Comparison of ENCODE assay signal across 12 cellular contexts in the genomic region with DNA sequence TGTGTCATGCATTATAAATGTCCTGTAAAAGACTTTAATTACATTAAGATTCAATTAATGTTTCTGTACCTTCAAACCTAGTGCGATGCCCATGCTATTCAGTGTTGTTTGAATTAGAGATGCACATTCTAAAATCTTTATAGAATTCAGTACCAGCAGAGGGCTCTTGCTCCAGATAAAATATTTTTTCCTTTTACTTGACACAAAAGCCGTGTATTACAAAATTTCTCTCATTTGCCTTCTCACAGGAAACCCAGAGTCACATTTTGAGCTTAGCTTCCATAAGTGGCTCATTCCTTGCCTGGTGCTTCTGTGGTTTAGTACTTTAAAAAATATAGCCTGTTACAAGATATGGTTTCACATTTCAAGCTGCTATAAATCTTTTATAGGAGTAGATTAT.
DNase-seq lines count a peak whose midpoint lies in the region; ATAC-seq and TF ChIP-seq lines count a peak whose summit lies in the region.
"Had no signal": no experiment of that assay in that cellular context is flagged by ENCODE, and none has a peak within 500 bp of the region (broad histone marks: within the 10 kb centered on the region; RNA-seq: fewer than 3 reads in every experiment).

No MANE protein-coding gene starts in this region.

- H3K4ac ChIP-seq in trophoblast cell (ENCODE audit: low read depth, low read length), result no peak overlapping the region

- no peaks in the 10 kb centered on the region for H3K9me3 ChIP-seq in left ventricle myocardium inferior (replicated peaks)
- no peaks in the 10 kb centered on the region for H3K9me3 ChIP-seq in aorta (ENCODE audit: control insufficient read depth, low read length)
- H3K9me3 ChIP-seq in trophoblast cell (ENCODE audit: insufficient read depth, low read depth, low read length), result no peaks in the 10 kb centered on the region
- H3K9me3 ChIP-seq: body of pancreas, mucosa of descending colon had no signal

- peak; percentile 21 for TF ChIP-seq CTCF in left ventricle myocardium inferior (IDR thresholded peaks at IDR 0.05; ENCODE audit: borderline replicate concordance)
- TF ChIP-seq CTCF in foreskin keratinocyte (conservative IDR thresholded peaks at IDR 0.05), result peak; percentile 49

- no peak for TF ChIP-seq POLR2A in GM18505 (IDR thresholded peaks at IDR 0.05; ENCODE audit: borderline replicate concordance, extremely low read depth, insufficient read depth, insufficient read length)

- H3K14ac ChIP-seq in trophoblast cell (ENCODE audit: low read length), result no peak overlapping the region

- in situ Hi-C loops in SK-MEL-5 (cut with HindIII; ENCODE audit: low pct_unique_long_range_greater_than_20kb, low sequenced_read_pairs), result no loop called here

- intact Hi-C loops in left ventricle myocardium inferior (cut with micrococcal nuclease) (no loop called here), left cardiac atrium (cut with DNase I) (no loop called here), aorta (cut with DNase I) (no loop called here)

- H3K27me3 ChIP-seq in left ventricle myocardium inferior (ENCODE audit: low read depth) (peaks cover 7% of the 10 kb centered on the region), foreskin keratinocyte (no peaks in the 10 kb centered on the region), aorta (ENCODE audit: control insufficient read depth in 1 of 2, insufficient read depth in 2 of 2, low read length in 1 of 2) (peaks cover 0 to 2% of the 10 kb centered on the region in 2 donors), trophoblast cell (ENCODE audit: insufficient read depth, low read length) (no peaks in the 10 kb centered on the region)
- H3K27me3 ChIP-seq: body of pancreas had no signal

- no peak overlapping the region for H4K12ac ChIP-seq in trophoblast cell (ENCODE audit: low read depth, low read length)

- H3K79me2 ChIP-seq in trophoblast cell (ENCODE audit: control insufficient read depth, insufficient read depth, low read length, poor library complexity), result no peaks in the 10 kb centered on the region

- H2BK5ac ChIP-seq in trophoblast cell (ENCODE audit: low read depth, low read length, poor library complexity), result no peak overlapping the region

- H4K91ac ChIP-seq in trophoblast cell (ENCODE audit: low read depth, low read length), result no peak overlapping the region

- H3K9ac ChIP-seq in trophoblast cell (ENCODE audit: low read length), result no peak overlapping the region

- 25 to 34% methylated on average over 2 of the region's 2 CpGs for WGBS in aorta, 2 donors
- no CpG with 5 or more reads among the region's 2 CpGs for WGBS in trophoblast cell (ENCODE audit: extremely low coverage, insufficient coverage, insufficient read length)

- H2BK12ac ChIP-seq in trophoblast cell (ENCODE audit: low read length), result no peak overlapping the region

- H3K36me3 ChIP-seq in left ventricle myocardium inferior (no peaks in the 10 kb centered on the region), aorta (ENCODE audit: control insufficient read depth in 1 of 2, insufficient read depth in 2 of 2, low read length in 1 of 2) (no peaks in the 10 kb centered on the region), trophoblast cell (ENCODE audit: control insufficient read depth in 1 of 2, insufficient read depth in 2 of 2, low read length in 2 of 2) (no peaks in the 10 kb centered on the region)

- ATAC-seq in left cardiac atrium, result no peak
- no peak for ATAC-seq in foreskin keratinocyte
- peak; percentile 41 for ATAC-seq in aorta (ENCODE audit: low FRiP score)
- ATAC-seq in GM18505 (IDR thresholded peaks at IDR 0.05; ENCODE audit: unreplicated experiment), result no peak
- ATAC-seq: body of pancreas, mucosa of descending colon had no signal

- no peak overlapping the region for H2BK120ac ChIP-seq in trophoblast cell (ENCODE audit: insufficient read depth, low read length, poor library complexity)

- no peak overlapping the region for H3K18ac ChIP-seq in trophoblast cell (ENCODE audit: low read length)

- no peak overlapping the region for H4K8ac ChIP-seq in trophoblast cell (ENCODE audit: low read depth, low read length)

- no peak overlapping the region for H3K4me3 ChIP-seq in left ventricle myocardium inferior
- H3K4me3 ChIP-seq in aorta (ENCODE audit: low read length in 2 of 2), result no peak overlapping the region
- H3K4me3 ChIP-seq in trophoblast cell (ENCODE audit: low read depth, low read length), result no peak overlapping the region
- H3K4me3 ChIP-seq: body of pancreas, mucosa of descending colon had no signal

- DNase-seq in left ventricle myocardium inferior (no peak), left cardiac atrium (no peak), SK-MEL-5 (ENCODE audit: low read depth, low spot score) (peak; percentile 34), foreskin keratinocyte (no peak), aorta (no peak), trophoblast cell (no peak)
- DNase-seq in activated effector memory CD4-positive, alpha-beta T cell treated with Interleukin-2 at 50 U/mL for 16 hours, result no peak
- DNase-seq: body of pancreas, mucosa of descending colon, NCI-H510A, small intestine had no signal

- peaks cover 2% of the 10 kb centered on the region for H3K79me1 ChIP-seq in trophoblast cell (ENCODE audit: low read length)

- no peaks in the 10 kb centered on the region for H3K4me1 ChIP-seq in left ventricle myocardium inferior
- peaks cover 15% of the 10 kb centered on the region for H3K4me1 ChIP-seq in foreskin keratinocyte
- H3K4me1 ChIP-seq in aorta (ENCODE audit: control insufficient read depth in 1 of 2, insufficient read depth in 2 of 2, low read length in 2 of 2), result no peaks in the 10 kb centered on the region
- peaks cover under 1 to 1% of the 10 kb centered on the region in 2 experiments for H3K4me1 ChIP-seq in trophoblast cell (ENCODE audit: control insufficient read depth in 1 of 2, insufficient read depth in 2 of 2, low read length in 2 of 2)
- H3K4me1 ChIP-seq: body of pancreas had no signal

- H2AK5ac ChIP-seq in trophoblast cell (ENCODE audit: low read length), result no peak overlapping the region

- H2AFZ ChIP-seq in trophoblast cell (ENCODE audit: insufficient read depth, low read length, poor library complexity), result no peak overlapping the region

- H3K27ac ChIP-seq in left ventricle myocardium inferior (replicated peaks) (no peak overlapping the region), foreskin keratinocyte (no peak overlapping the region), aorta (ENCODE audit: low read depth in 1 of 2, low read length in 2 of 2) (no peak overlapping the region), trophoblast cell (ENCODE audit: low read depth, low read length) (no peak overlapping the region)
- H3K27ac ChIP-seq: body of pancreas had no signal

- no peak overlapping the region for H3K4me2 ChIP-seq in trophoblast cell (ENCODE audit: low read length)

- H3K23ac ChIP-seq in trophoblast cell (ENCODE audit: low read length), result no peak overlapping the region
